ENCODE assay signal across 10 cellular contexts in the genomic region with DNA sequence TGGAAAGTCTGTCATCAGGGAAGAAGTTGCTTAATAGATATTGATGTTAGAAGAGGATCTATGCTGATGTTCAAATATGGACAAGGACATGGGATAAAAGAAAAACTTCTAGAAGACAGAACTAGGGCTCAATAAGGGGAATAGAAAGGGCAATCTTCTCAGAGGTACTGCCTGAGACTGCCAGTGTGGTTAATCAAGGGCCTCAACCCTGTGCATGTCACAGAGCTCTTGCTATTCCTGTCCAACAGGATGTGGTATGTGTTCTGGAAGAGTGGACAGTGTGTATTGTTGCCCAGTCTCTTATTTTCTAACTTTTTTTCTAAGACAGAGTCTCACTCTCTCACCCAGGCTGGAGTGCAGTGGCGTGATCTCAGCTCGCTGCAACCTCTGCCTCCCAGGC. TPM values are rescaled to one million over a fixed set of nuclear protein-coding genes. Genes with fewer than 3 reads are reported as not detected.
DNase-seq lines count a peak whose midpoint lies in the region; ATAC-seq and TF ChIP-seq lines count a peak whose summit lies in the region.
"Had no signal": no experiment of that assay in that cellular context is flagged by ENCODE, and none has a peak within 500 bp of the region (broad histone marks: within the 10 kb centered on the region; RNA-seq: fewer than 3 reads in every experiment).

No MANE protein-coding gene starts in this region.

- peak; percentile 99 for ATAC-seq in GM19463 (IDR thresholded peaks at IDR 0.05; ENCODE audit: unreplicated experiment)
- ATAC-seq in HG02943 (IDR thresholded peaks at IDR 0.05; ENCODE audit: low read depth, unreplicated experiment) = peak; percentile 98
- ATAC-seq in activated naive CD4-positive, alpha-beta T cell treated with anti-CD3 and anti-CD28 coated beads, Interleukin-2, amount 50 U/mL, for 72 hours = no peak
- ATAC-seq in SK-N-SH treated with all-trans-retinoic acid at 6 μM for 48 hours = no peak

- no peak overlapping the region for H3K9ac ChIP-seq in MM.1S (ENCODE audit: low read length)
- H3K9ac ChIP-seq: SK-N-SH had no signal

- no peaks in the 10 kb centered on the region for H3K79me2 ChIP-seq in MM.1S (ENCODE audit: low read length)

- no peaks in the 10 kb centered on the region for H3K9me2 ChIP-seq in MM.1S (replicated peaks; ENCODE audit: insufficient read depth, low read length)
- H3K9me2 ChIP-seq: SK-N-SH had no signal

- no peaks in the 10 kb centered on the region for H3K4me1 ChIP-seq in MM.1S (ENCODE audit: low read length)

- no peak overlapping the region for H3K27ac ChIP-seq in MM.1S (ENCODE audit: low read length)

- no peak for TF ChIP-seq CTCF in GM13977 (IDR thresholded peaks at IDR 0.05; ENCODE audit: extremely low read depth, insufficient read depth, missing control alignments)
- no peak for TF ChIP-seq CTCF in MM.1S (IDR thresholded peaks at IDR 0.05; ENCODE audit: low read length)

- no peak overlapping the region for H3K4me2 ChIP-seq in MM.1S (ENCODE audit: low read depth, low read length)
- H3K4me2 ChIP-seq: SK-N-SH had no signal

- DNase-seq in GM13977 (ENCODE audit: low spot score) (peak; percentile 47), MM.1S (peak; percentile 36), NCI-H1417 (lab: John Stamatoyannopoulos, UW) (no peak), SK-N-DZ (ENCODE audit: low spot score) (no peak)
- no peak for DNase-seq in activated naive CD4-positive, alpha-beta T cell treated with anti-CD3 and anti-CD28 coated beads, Interleukin-2, amount 50 U/mL, for 72 hours (ENCODE audit: low spot score in 2 of 2)
- DNase-seq: AML-193, SK-N-SH had no signal

- no peaks in the 10 kb centered on the region for H3K9me3 ChIP-seq in MM.1S (replicated peaks; ENCODE audit: insufficient read depth, low read length)
- H3K9me3 ChIP-seq: SK-N-SH had no signal

- H2AFZ ChIP-seq in MM.1S (ENCODE audit: low read length) = no peak overlapping the region

- in situ Hi-C loops in GM13977 (cut with MboI; ENCODE audit: low pct_unique_long_range_greater_than_20kb, low sequenced_read_pairs, unreplicated experiment) = no loop called here

- H4K20me1 ChIP-seq in MM.1S (ENCODE audit: insufficient read depth, low read length) = no peaks in the 10 kb centered on the region

- no peaks in the 10 kb centered on the region for H3K36me3 Mint-ChIP-seq in activated naive CD4-positive, alpha-beta T cell treated with anti-CD3 and anti-CD28 coated beads, Interleukin-2, amount 50 U/mL, for 72 hours

- H3F3A ChIP-seq in MM.1S (ENCODE audit: insufficient read depth, low read length) = no peaks in the 10 kb centered on the region

- H3K27me3 ChIP-seq in MM.1S (replicated peaks; ENCODE audit: insufficient read depth, low read length) = no peaks in the 10 kb centered on the region

- no peaks in the 10 kb centered on the region for H3K9me3 Mint-ChIP-seq in activated naive CD4-positive, alpha-beta T cell treated with anti-CD3 and anti-CD28 coated beads, Interleukin-2, amount 50 U/mL, for 72 hours

- no peak overlapping the region for H3K27ac Mint-ChIP-seq in activated naive CD4-positive, alpha-beta T cell treated with anti-CD3 and anti-CD28 coated beads, Interleukin-2, amount 50 U/mL, for 72 hours

- H3K36me3 ChIP-seq in MM.1S (replicated peaks; ENCODE audit: insufficient read depth, low read length) = no peaks in the 10 kb centered on the region

- H3K4me3 ChIP-seq in MM.1S (ENCODE audit: low read length) = no peak overlapping the region

TF ChIP-seq in SK-N-SH treated with all-trans-retinoic acid at 6 μM for 48 hours, 23 proteins besides CTCF, POLR2A, EP300 and RAD21:
- TF ChIP-seq TOX (CRISPR knock-in tag; IDR thresholded peaks at IDR 0.05; ENCODE audit: borderline replicate concordance) (no peak), PPARA (CRISPR knock-in tag; IDR thresholded peaks at IDR 0.05; ENCODE audit: borderline replicate concordance) (no peak), ZC3H10 (CRISPR knock-in tag; IDR thresholded peaks at IDR 0.05) (no peak), GLIS3 (CRISPR knock-in tag; IDR thresholded peaks at IDR 0.05) (no peak)

RNA-seq across cellular contexts. Expression of a gene that starts 27.8 kb away (rescaled TPM):
- 10 to 100 TPM; 12.0 to 13.8 TPM for total RNA-seq in activated naive CD4-positive, alpha-beta T cell treated with anti-CD3 and anti-CD28 coated beads, Interleukin-2, amount 50 U/mL, for 72 hours
- 0.39 and 0.61 TPM in 2 replicates for polyA plus RNA-seq in SK-N-DZ (2014; cell fraction: cytosol; rRNA removed)
- 0.25 and 0.26 TPM in 2 replicates for polyA plus RNA-seq in SK-N-DZ (2014; cell fraction: nucleus; rRNA removed)

RNA-seq across cellular contexts. Expression of a gene that starts 47.9 kb away (rescaled TPM):
- 10 to 100 TPM; 29.8 to 36.3 TPM for total RNA-seq in activated naive CD4-positive, alpha-beta T cell treated with anti-CD3 and anti-CD28 coated beads, Interleukin-2, amount 50 U/mL, for 72 hours
- 17.8 and 28.3 TPM in 2 replicates for polyA plus RNA-seq in SK-N-DZ (2014; cell fraction: cytosol; rRNA removed)
- 27.0 and 42.9 TPM in 2 replicates for polyA plus RNA-seq in SK-N-DZ (2014; cell fraction: nucleus; rRNA removed)

Comparison
In these comparisons a context has a peak if more than half of its experiments do, and no peak if none do; other contexts are left out.
1. DNase-seq: peak in GM13977 (single experiment) and MM.1S (single experiment); none in activated naive CD4-positive, alpha-beta T cell treated with anti-CD3 and anti-CD28 coated beads, Interleukin-2, amount 50 U/mL, for 72 hours (0 of 2), NCI-H1417 (0 of 3) and SK-N-DZ (single experiment).
2. ATAC-seq: peak in GM19463 (single experiment) and HG02943 (single experiment); none in activated naive CD4-positive, alpha-beta T cell treated with anti-CD3 and anti-CD28 coated beads, Interleukin-2, amount 50 U/mL, for 72 hours (0 of 2) and SK-N-SH treated with all-trans-retinoic acid at 6 μM for 48 hours (single experiment).